18 cellular contexts compared by ENCODE assay signal in the genomic region with DNA sequence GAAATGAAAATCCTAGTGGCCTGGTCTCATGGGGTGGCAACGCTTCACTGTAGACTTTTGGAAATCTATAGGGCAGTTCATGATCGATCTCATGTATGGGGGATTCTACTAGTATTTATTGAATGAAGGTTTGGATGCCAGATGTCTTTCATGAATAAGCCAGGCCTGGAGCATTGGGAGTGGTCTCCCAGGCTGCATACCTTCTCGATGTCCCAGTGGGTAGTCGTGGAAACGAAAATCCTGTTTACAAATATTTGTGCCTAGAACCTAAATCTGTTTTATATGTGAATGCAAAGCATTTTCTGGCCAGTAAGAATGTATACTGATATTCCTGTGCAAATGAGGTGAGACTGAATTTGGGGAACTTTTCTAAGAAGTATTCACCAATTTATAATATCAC.
"Had no signal": no experiment of that assay in that cellular context is flagged by ENCODE, and none has a peak within 500 bp of the region (broad histone marks: within the 10 kb centered on the region; RNA-seq: fewer than 3 reads in every experiment).

No MANE protein-coding gene starts in this region.

- H3K27ac ChIP-seq: foreskin keratinocyte, right lobe of liver, skin epidermis, tibial artery had no signal

- ATAC-seq: activated T-cell treated with anti-CD3 and anti-CD28 coated beads, Interleukin-2, amount 50 U/mL, for 4 hours; foreskin keratinocyte; left ventricle myocardium superior; right lobe of liver; stimulated activated naive CD8-positive, alpha-beta T cell treated with anti-CD3 and anti-CD28 coated beads, Interleukin-15, amount 100 ng/mL, for 72 hours had no signal

- H3K36me3 ChIP-seq: right lobe of liver, tibial artery had no signal

- FAIRE-seq: endometrium had no signal

- H3K4me1 ChIP-seq: foreskin keratinocyte, right lobe of liver, tibial artery had no signal

- H3K27me3 ChIP-seq: foreskin keratinocyte, right lobe of liver, tibial artery had no signal

- H3K4me3 ChIP-seq: right lobe of liver, skin epidermis, tibial artery had no signal

- H3K9me3 ChIP-seq: right lobe of liver, tibial artery had no signal

- DNase-seq: activated CD8-positive, alpha-beta memory T cell treated with anti-CD3 and anti-CD28 coated beads, Interleukin-2, amount 50 U/mL, for 48 hours; activated naive CD4-positive, alpha-beta T cell treated with anti-CD3 and anti-CD28 coated beads for 36 hours; activated naive CD8-positive, alpha-beta T cell treated with anti-CD3 and anti-CD28 coated beads, Interleukin-2, amount 10 ng/mL, durations not matched to agents 7 days and 5 days; activated T-cell treated with anti-CD3 and anti-CD28 coated beads, Interleukin-2, amount 50 U/mL, for 4 hours; amygdala; cerebellar nuclear complex; erythroblast; foreskin keratinocyte; left ventricle myocardium superior; mammary epithelial cell; posterior cingulate gyrus; right lobe of liver; stimulated activated CD4-positive, alpha-beta T cell treated with anti-CD3 and anti-CD28 coated beads, Interleukin-1b, Interleukin-23, amount 100 ng/mL, for 48 hours; stimulated activated naive CD8-positive, alpha-beta T cell treated with anti-CD3 and anti-CD28 coated beads, Interleukin-15, amount 100 ng/mL, for 72 hours; T-helper 9 cell; tibial artery had no signal
